Comparison of ENCODE assay signal across 2 cellular contexts in genomic region chr22:47111626-47112373, GRCh38.
TF ChIP-seq lines count a peak whose summit lies in the region.

No MANE protein-coding gene starts in this region.

TF ChIP-seq in GM23338, 12 proteins besides CTCF, POLR2A, EP300 and RAD21:
- TF ChIP-seq EZH2phosphoT487 (IDR thresholded peaks at IDR 0.05; ENCODE audit: unreplicated experiment) (no peak), STAT1 (IDR thresholded peaks at IDR 0.05; ENCODE audit: unreplicated experiment) (no peak), ZNF114 (CRISPR knock-in tag; IDR thresholded peaks at IDR 0.05) (no peak), JUNB (IDR thresholded peaks at IDR 0.05; ENCODE audit: unreplicated experiment) (no peak), ZNF462 (CRISPR knock-in tag; IDR thresholded peaks at IDR 0.05) (no peak), REST (IDR thresholded peaks at IDR 0.05; ENCODE audit: unreplicated experiment) (no peak), EZH2 (IDR thresholded peaks at IDR 0.05; ENCODE audit: low read depth, unreplicated experiment) (no peak), ZNF331 (CRISPR knock-in tag; IDR thresholded peaks at IDR 0.05; ENCODE audit: low read depth) (no peak), ETS1 (IDR thresholded peaks at IDR 0.05) (no peak), POLR2AphosphoS5 (IDR thresholded peaks at IDR 0.05; ENCODE audit: low read depth) (no peak), NANOG (IDR thresholded peaks at IDR 0.05; ENCODE audit: borderline replicate concordance) (no peak), CREB1 (CRISPR knock-in tag; IDR thresholded peaks at IDR 0.05; ENCODE audit: low read depth) (no peak)

TF ChIP-seq in K562, 482 proteins besides CTCF, POLR2A, EP300 and RAD21:
- TF ChIP-seq PATZ1 (CRISPR knock-in tag; IDR thresholded peaks at IDR 0.05; ENCODE audit: borderline replicate concordance) (no peak), USF2 (CRISPR knock-in tag; IDR thresholded peaks at IDR 0.05) (peak; percentile 35)
TF ChIP-seq in K562: peak in this region for 1.
